1 cellular context compared by ENCODE assay signal in genomic region chr3:61356678-61357077, GRCh38.
TF ChIP-seq lines count a peak whose summit lies in the region.

No MANE protein-coding gene starts in this region.

TF ChIP-seq in HepG2, 621 proteins besides CTCF, POLR2A, EP300 and RAD21 (continued from another document):
- no peak for TF ChIP-seq ARNT2 (CRISPR knock-in tag; IDR thresholded peaks at IDR 0.05; ENCODE audit: low read depth)
- no peak for TF ChIP-seq ZNF572 (CRISPR knock-in tag; IDR thresholded peaks at IDR 0.05)
- TF ChIP-seq NKX3-1 (CRISPR knock-in tag; IDR thresholded peaks at IDR 0.05) = no peak
- peak; percentile 91 for TF ChIP-seq PPARG (CRISPR knock-in tag; conservative IDR thresholded peaks at IDR 0.05)
